Comparison of ENCODE assay signal across 17 cellular contexts in the genomic region with DNA sequence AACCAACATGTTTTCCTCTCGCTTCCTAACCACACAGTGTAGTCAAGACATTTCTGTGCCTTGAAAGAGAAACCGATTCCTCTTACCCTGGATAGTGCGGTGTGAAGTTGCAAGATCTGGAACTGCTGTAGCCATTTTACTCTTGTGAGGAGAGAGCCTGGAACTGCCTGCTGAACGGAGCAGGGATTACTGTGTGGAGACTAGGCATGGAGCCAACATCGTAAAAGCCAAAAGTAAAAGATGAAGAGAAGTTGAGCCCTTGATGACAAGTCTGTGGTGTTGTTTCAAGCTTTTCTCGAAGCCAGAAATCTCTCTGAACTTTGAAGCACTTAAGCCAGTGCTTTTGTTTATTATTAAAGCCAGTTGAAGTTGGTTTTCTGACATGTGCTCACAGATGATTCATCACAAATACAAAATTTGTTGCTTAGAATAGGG.
DNase-seq lines count a peak whose midpoint lies in the region; ATAC-seq and TF ChIP-seq lines count a peak whose summit lies in the region.
"Had no signal": no experiment of that assay in that cellular context is flagged by ENCODE, and none has a peak within 500 bp of the region (broad histone marks: within the 10 kb centered on the region; RNA-seq: fewer than 3 reads in every experiment).

No MANE protein-coding gene starts in this region.

- H3K36me3 ChIP-seq in BE2C: no peaks in the 10 kb centered on the region
- H3K36me3 ChIP-seq: heart right ventricle, tibial nerve had no signal

- no peaks in the 10 kb centered on the region for H3K9me3 ChIP-seq in BE2C
- H3K9me3 ChIP-seq: psoas muscle, tibial nerve had no signal

- H3K4me3 ChIP-seq in retinal pigment epithelial cell (ENCODE audit: low read length) (no peak overlapping the region), BE2C (ENCODE audit: low read depth, low read length) (no peak overlapping the region)
- H3K4me3 ChIP-seq: coronary artery, heart right ventricle, psoas muscle, tibial nerve had no signal

- DNase-seq in M059J (ENCODE audit: low read depth): peak; percentile 2
- DNase-seq in brain pericyte (ENCODE audit: low read depth, low spot score): peak; percentile 16
- DNase-seq in retinal pigment epithelial cell (ENCODE audit: low read depth): peak; percentile 72
- DNase-seq in activated CD4-positive, alpha-beta T cell treated with anti-CD3 and anti-CD28 coated beads for 1 hour: no peak
- DNase-seq in activated T-helper 2 cell treated with anti-CD3 and anti-CD28 coated beads, Interferon-gamma antibody, Interleukin-2, Interleukin-4, amounts not matched to agents 10 μg/mL and 5 μg/mL and 100 μg/mL, durations not matched to agents 14 hours and 24 hours and 36 hours (ENCODE audit: low spot score): no peak
- DNase-seq in BE2C: no peak
- DNase-seq: activated T-cell treated with anti-CD3 and anti-CD28 coated beads, Interleukin-2, amount 50 U/mL, for 4 hours; erythroblast; heart right ventricle; left cardiac atrium; NCI-H146; psoas muscle; SHP77 treated with DMSO at 0.1 percent for 48 hours had no signal

- ATAC-seq in GM18868 (IDR thresholded peaks at IDR 0.05; ENCODE audit: unreplicated experiment) (peak; percentile 49), GM21360 (IDR thresholded peaks at IDR 0.05; ENCODE audit: unreplicated experiment) (no peak)
- ATAC-seq: activated T-cell treated with anti-CD3 and anti-CD28 coated beads, Interleukin-2, amount 50 U/mL, for 4 hours; psoas muscle had no signal

- no peak for TF ChIP-seq CTCF in retinal pigment epithelial cell (conservative IDR thresholded peaks at IDR 0.05; ENCODE audit: low read depth, low read length)
- no peak for TF ChIP-seq CTCF in BE2C (IDR thresholded peaks at IDR 0.05; ENCODE audit: low read depth, low read length)

- H3K27me3 ChIP-seq in BE2C: no peaks in the 10 kb centered on the region
- H3K27me3 ChIP-seq: heart right ventricle, tibial nerve had no signal

- H3K27ac Mint-ChIP-seq in activated T-helper 2 cell treated with anti-CD3 and anti-CD28 coated beads, Interferon-gamma antibody, Interleukin-2, Interleukin-4, amounts not matched to agents 10 μg/mL and 5 μg/mL and 100 μg/mL, durations not matched to agents 14 hours and 24 hours and 36 hours: no peak overlapping the region

- H3K9me3 Mint-ChIP-seq in activated T-helper 2 cell treated with anti-CD3 and anti-CD28 coated beads, Interferon-gamma antibody, Interleukin-2, Interleukin-4, amounts not matched to agents 10 μg/mL and 5 μg/mL and 100 μg/mL, durations not matched to agents 14 hours and 24 hours and 36 hours: no peaks in the 10 kb centered on the region
- H3K9me3 Mint-ChIP-seq: activated T-cell treated with anti-CD3 and anti-CD28 coated beads, Interleukin-2, amount 50 U/mL, for 4 hours had no signal

- H3K4me1 ChIP-seq in BE2C: no peaks in the 10 kb centered on the region
- H3K4me1 ChIP-seq: heart right ventricle, psoas muscle had no signal

- intact Hi-C loops in activated T-helper 2 cell treated with anti-CD3 and anti-CD28 coated beads, Interferon-gamma antibody, Interleukin-2, Interleukin-4, amounts not matched to agents 10 μg/mL and 5 μg/mL and 100 μg/mL, durations not matched to agents 14 hours and 24 hours and 36 hours (cut with micrococcal nuclease): no loop called here

- H3K4me1 Mint-ChIP-seq in activated T-helper 2 cell treated with anti-CD3 and anti-CD28 coated beads, Interferon-gamma antibody, Interleukin-2, Interleukin-4, amounts not matched to agents 10 μg/mL and 5 μg/mL and 100 μg/mL, durations not matched to agents 14 hours and 24 hours and 36 hours (ENCODE audit: low read depth): no peaks in the 10 kb centered on the region

- H3K4me3 Mint-ChIP-seq in activated T-helper 2 cell treated with anti-CD3 and anti-CD28 coated beads, Interferon-gamma antibody, Interleukin-2, Interleukin-4, amounts not matched to agents 10 μg/mL and 5 μg/mL and 100 μg/mL, durations not matched to agents 14 hours and 24 hours and 36 hours (ENCODE audit: low read depth): no peak overlapping the region
- H3K4me3 Mint-ChIP-seq: activated T-cell treated with anti-CD3 and anti-CD28 coated beads, Interleukin-2, amount 50 U/mL, for 4 hours had no signal

- H3K27me3 Mint-ChIP-seq in activated T-helper 2 cell treated with anti-CD3 and anti-CD28 coated beads, Interferon-gamma antibody, Interleukin-2, Interleukin-4, amounts not matched to agents 10 μg/mL and 5 μg/mL and 100 μg/mL, durations not matched to agents 14 hours and 24 hours and 36 hours (ENCODE audit: low read depth): no peaks in the 10 kb centered on the region

- no peaks in the 10 kb centered on the region for H3K36me3 Mint-ChIP-seq in activated T-helper 2 cell treated with anti-CD3 and anti-CD28 coated beads, Interferon-gamma antibody, Interleukin-2, Interleukin-4, amounts not matched to agents 10 μg/mL and 5 μg/mL and 100 μg/mL, durations not matched to agents 14 hours and 24 hours and 36 hours (ENCODE audit: low read depth)

Comparison
In these comparisons a context has a peak if more than half of its experiments do, and no peak if none do; other contexts are left out.
1. DNase-seq: peak in M059J (single experiment), brain pericyte (single experiment) and retinal pigment epithelial cell (single experiment); none in activated CD4-positive, alpha-beta T cell treated with anti-CD3 and anti-CD28 coated beads for 1 hour (single experiment), activated T-helper 2 cell treated with anti-CD3 and anti-CD28 coated beads, Interferon-gamma antibody, Interleukin-2, Interleukin-4, amounts not matched to agents 10 μg/mL and 5 μg/mL and 100 μg/mL, durations not matched to agents 14 hours and 24 hours and 36 hours (single experiment) and BE2C (single experiment).